ENCODE assay signal across 9 cellular contexts in genomic region chr3:8705575-8705974, GRCh38. TPM values are rescaled to one million over a fixed set of nuclear protein-coding genes. Genes with fewer than 3 reads are reported as not detected.
"Had no signal": no experiment of that assay in that cellular context is flagged by ENCODE, and none has a peak within 500 bp of the region (broad histone marks: within the 10 kb centered on the region; RNA-seq: fewer than 3 reads in every experiment).

No MANE protein-coding gene starts in this region.

- H2AFZ ChIP-seq: GM23338 had no signal

- H3K4me2 ChIP-seq: GM23338, KMS-11 had no signal

- H3K36me3 ChIP-seq: HAP-1 had no signal

- H3K9ac ChIP-seq: KMS-11 had no signal

- H3K27ac ChIP-seq: HL-60, KMS-11 had no signal

- H3K4me3 ChIP-seq: GM23338, HAP-1 had no signal

- DNase-seq: H7, IMR-90, KBM-7 had no signal

- H3K4me1 ChIP-seq: HAP-1 had no signal

- H3K9me3 ChIP-seq: HAP-1 had no signal

- ATAC-seq: GM23338 had no signal

RNA-seq across cellular contexts. Expression of gene CAV3, which starts 28.0 kb away (rescaled TPM):
- total RNA-seq: GM23338, H4, H7, HT1080 had no signal
- polyA plus RNA-seq: GM23338 had no signal
